In genomic region chr19:3034845-3035541, GRCh38 we compare ENCODE assay signal across 7 cellular contexts. TPM values are rescaled to one million over a fixed set of nuclear protein-coding genes. Genes with fewer than 3 reads are reported as not detected.
DNase-seq lines count a peak whose midpoint lies in the region; ATAC-seq, FAIRE-seq and TF ChIP-seq lines count a peak whose summit lies in the region.

No MANE protein-coding gene starts in this region.

- FAIRE-seq in GM12892 (lab: Jason Lieb, UNC) = peak; percentile 67

- H3K36me3 Mint-ChIP-seq in activated T-cell treated with anti-CD3 and anti-CD28 coated beads, Interleukin-2, amount 50 U/mL, for 72 hours (ENCODE audit: insufficient read depth in 2 of 2) = no peaks in the 10 kb centered on the region
- no peaks in the 10 kb centered on the region for H3K36me3 Mint-ChIP-seq in glutamatergic neuron (ENCODE audit: unreplicated experiment)

- no peaks in the 10 kb centered on the region for H3K9me3 ChIP-seq in MG63

- H3K4me3 ChIP-seq in MG63 = peak overlapping the region; percentile 55

- DNase-seq in GM12892 (ENCODE audit: insufficient read length) = no peak
- DNase-seq in MG63 = no peak
- peak; percentile 46 to 54 for DNase-seq in activated T-cell treated with anti-CD3 and anti-CD28 coated beads, Interleukin-2, amount 50 U/mL, for 72 hours
- no peak for DNase-seq in glutamatergic neuron
- peak; percentile 52 for DNase-seq in retina

- peaks cover 32% of the 10 kb centered on the region for H3K4me1 Mint-ChIP-seq in activated T-cell treated with anti-CD3 and anti-CD28 coated beads, Interleukin-2, amount 50 U/mL, for 72 hours (ENCODE audit: low read depth)
- peaks cover 13% of the 10 kb centered on the region for H3K4me1 Mint-ChIP-seq in glutamatergic neuron (ENCODE audit: low read depth, unreplicated experiment)

- peak overlapping the region; percentile 90 for H3K27ac Mint-ChIP-seq in activated T-cell treated with anti-CD3 and anti-CD28 coated beads, Interleukin-2, amount 50 U/mL, for 72 hours
- H3K27ac Mint-ChIP-seq in glutamatergic neuron (ENCODE audit: unreplicated experiment) = no peak overlapping the region

- H3K36me3 ChIP-seq in MG63 = no peaks in the 10 kb centered on the region

- ATAC-seq in activated T-cell treated with anti-CD3 and anti-CD28 coated beads, Interleukin-2, amount 50 U/mL, for 72 hours (replicated peaks in 1 of 2) = peak in 1 of 2 donors; percentile 50
- no peak for ATAC-seq in GM21723 (IDR thresholded peaks at IDR 0.05; ENCODE audit: unreplicated experiment)
- ATAC-seq in GM19455 (IDR thresholded peaks at IDR 0.05; ENCODE audit: unreplicated experiment) = no peak

- no peak for TF ChIP-seq POLR2A in GM12892 (IDR thresholded peaks at IDR 0.05; ENCODE audit: low read depth, low read length)

- no peak for TF ChIP-seq CTCF in glutamatergic neuron (IDR thresholded peaks at IDR 0.05; ENCODE audit: partially characterized antibody, unreplicated experiment)

- H3K27me3 Mint-ChIP-seq in activated T-cell treated with anti-CD3 and anti-CD28 coated beads, Interleukin-2, amount 50 U/mL, for 72 hours (ENCODE audit: low read depth) = peaks cover 19% of the 10 kb centered on the region
- peaks cover 55% of the 10 kb centered on the region for H3K27me3 Mint-ChIP-seq in glutamatergic neuron (ENCODE audit: unreplicated experiment)

- no peaks in the 10 kb centered on the region for H3K27me3 ChIP-seq in MG63

- H3K9me3 Mint-ChIP-seq in activated T-cell treated with anti-CD3 and anti-CD28 coated beads, Interleukin-2, amount 50 U/mL, for 72 hours = no peaks in the 10 kb centered on the region
- H3K9me3 Mint-ChIP-seq in glutamatergic neuron (ENCODE audit: unreplicated experiment) = peaks cover 15% of the 10 kb centered on the region

- peak overlapping the region; percentile 87 to 95 for H3K4me3 Mint-ChIP-seq in activated T-cell treated with anti-CD3 and anti-CD28 coated beads, Interleukin-2, amount 50 U/mL, for 72 hours
- peak overlapping the region; percentile 85 for H3K4me3 Mint-ChIP-seq in glutamatergic neuron (ENCODE audit: unreplicated experiment)

RNA-seq across cellular contexts. Expression of gene TLE2, which starts 5.9 kb away (rescaled TPM):
- 0.32 TPM for polyA plus RNA-seq in GM12892 (2012; ENCODE audit: missing spikeins)
- 1.5 and 4.1 TPM in 2 replicates for total RNA-seq in MG63 (2014; rRNA removed; shearing (Covaris generic); ENCODE audit: low replicate concordance)
- total RNA-seq in activated T-cell treated with anti-CD3 and anti-CD28 coated beads, Interleukin-2, amount 50 U/mL, for 72 hours = 10 to 100 TPM; 12.4 to 16.5 TPM
- total RNA-seq in glutamatergic neuron (ENCODE audit: unreplicated experiment) = not detected

RNA-seq across cellular contexts. Expression of gene TLE5, which starts 27.3 kb away (rescaled TPM):
- 137 TPM for polyA plus RNA-seq in GM12892 (2012; ENCODE audit: missing spikeins)
- total RNA-seq in MG63 (2014; rRNA removed; shearing (Covaris generic); ENCODE audit: low replicate concordance) = 165 and 217 TPM in 2 replicates
- 100 to 1,000 TPM; 286 to 349 TPM for total RNA-seq in activated T-cell treated with anti-CD3 and anti-CD28 coated beads, Interleukin-2, amount 50 U/mL, for 72 hours
- total RNA-seq in glutamatergic neuron (ENCODE audit: unreplicated experiment) = 258 TPM

RNA-seq across cellular contexts. Expression of gene TLE6, which starts 57.6 kb away (rescaled TPM):
- polyA plus RNA-seq in GM12892 (2012; ENCODE audit: missing spikeins) = 18.1 TPM
- not detected in 2 replicates for total RNA-seq in MG63 (2014; rRNA removed; shearing (Covaris generic); ENCODE audit: low replicate concordance)
- total RNA-seq in activated T-cell treated with anti-CD3 and anti-CD28 coated beads, Interleukin-2, amount 50 U/mL, for 72 hours = 1 to 10 TPM; 4.5 to 6.0 TPM
- total RNA-seq in glutamatergic neuron (ENCODE audit: unreplicated experiment) = not detected

RNA-seq across cellular contexts. Expression of gene GNA11, which starts 59.2 kb away (rescaled TPM):
- 3.7 TPM for polyA plus RNA-seq in GM12892 (2012; ENCODE audit: missing spikeins)
- 29.7 and 46.0 TPM in 2 replicates for total RNA-seq in MG63 (2014; rRNA removed; shearing (Covaris generic); ENCODE audit: low replicate concordance)
- 1 to 10 TPM; 7.7 to 8.4 TPM for total RNA-seq in activated T-cell treated with anti-CD3 and anti-CD28 coated beads, Interleukin-2, amount 50 U/mL, for 72 hours
- total RNA-seq in glutamatergic neuron (ENCODE audit: unreplicated experiment) = 32.4 TPM

Comparison
In these comparisons a context has a peak if more than half of its experiments do, and no peak if none do; other contexts are left out.
1. DNase-seq: peak in activated T-cell treated with anti-CD3 and anti-CD28 coated beads, Interleukin-2, amount 50 U/mL, for 72 hours (2 of 2) and retina (single experiment); none in GM12892 (single experiment), MG63 (single experiment) and glutamatergic neuron (single experiment).